In genomic region chr10:64771253-64771652, GRCh38 we compare ENCODE assay signal across 9 cellular contexts.
"Had no signal": no experiment of that assay in that cellular context is flagged by ENCODE, and none has a peak within 500 bp of the region (broad histone marks: within the 10 kb centered on the region; RNA-seq: fewer than 3 reads in every experiment).

No MANE protein-coding gene starts in this region.

- H3K4me3 ChIP-seq: GM23248, GM23338, HAP-1 had no signal

- H3K27ac ChIP-seq: GM23248 had no signal

- H3K4me1 ChIP-seq: HAP-1 had no signal

- H3K36me3 ChIP-seq: HAP-1 had no signal

- ATAC-seq: GM23338, HCT116 had no signal

- H3K4me2 ChIP-seq: GM23338 had no signal

- H3K9me3 ChIP-seq: HAP-1 had no signal

- DNase-seq: GM23248, GOT3, H7, H9, HCEC 1CT, HFFc6 had no signal

- H3K9ac ChIP-seq: GM23248 had no signal

- H2AFZ ChIP-seq: GM23248, GM23338 had no signal
